In the genomic region with DNA sequence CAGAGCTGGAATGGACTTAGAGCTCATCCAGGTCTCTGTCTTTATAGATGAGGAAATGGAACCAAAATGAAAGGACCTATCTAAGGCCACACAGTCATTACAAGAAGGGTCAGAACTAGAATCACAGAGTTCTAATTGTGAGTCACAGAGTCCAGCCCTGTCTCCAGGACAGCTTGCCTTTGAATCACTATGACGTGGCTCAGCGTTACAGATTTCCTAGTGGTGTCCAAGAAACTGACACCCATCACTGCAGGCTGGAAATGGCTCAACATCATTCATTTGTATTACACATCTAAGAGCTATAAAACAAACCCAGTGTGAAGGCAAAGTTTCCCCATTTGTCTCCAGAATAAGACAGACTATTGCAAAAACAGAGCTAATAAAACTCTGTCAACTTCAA, we compare ENCODE assay signal across 12 cellular contexts.
DNase-seq lines count a peak whose midpoint lies in the region; ATAC-seq and TF ChIP-seq lines count a peak whose summit lies in the region.
"Had no signal": no experiment of that assay in that cellular context is flagged by ENCODE, and none has a peak within 500 bp of the region (broad histone marks: within the 10 kb centered on the region; RNA-seq: fewer than 3 reads in every experiment).

No MANE protein-coding gene starts in this region.

- H3K36me3 ChIP-seq in spleen = no peaks in the 10 kb centered on the region

- WGBS in spleen, 5 donors = 41 to 82% (median 75%) methylated on average over 2 of the region's 2 CpGs

- peaks cover 0 to 27% (median 22%) of the 10 kb centered on the region in 6 donors for H3K4me1 ChIP-seq in spleen

- peak; percentile 53 for ATAC-seq in HG03565 (IDR thresholded peaks at IDR 0.05; ENCODE audit: unreplicated experiment)
- no peak for ATAC-seq in GM18867 (IDR thresholded peaks at IDR 0.05; ENCODE audit: unreplicated experiment)
- ATAC-seq: CD8-positive, alpha-beta T cell had no signal

- H3K27ac ChIP-seq in spleen = no peak overlapping the region
- H3K27ac ChIP-seq: SK-N-MC had no signal

- intact Hi-C loops in spleen (cut with DNase I; ENCODE audit: low total_unique reads) = no loop called here

- H3K4me3 ChIP-seq in AG04449 (ENCODE audit: low read depth, low read length) = no peak overlapping the region
- H3K4me3 ChIP-seq in spleen = no peak overlapping the region
- H3K4me3 ChIP-seq: SK-N-MC had no signal

- CTCF ChIA-PET in AG04449 (lab: Yijun Ruan, JAX) = interaction anchor here (0.7 to 1.4 kb wide), 3 partner anchors 24 to 321 kb away, joined by 3 to 6 read pairs (median 4); no protein-coding TSS in a partner anchor

- no peak for TF ChIP-seq POLR2A in spleen (IDR thresholded peaks at IDR 0.05)

- POLR2A ChIA-PET in AG04449 (lab: Yijun Ruan, JAX) = no interaction called here

- H3K9me3 ChIP-seq in spleen = peaks cover 0 to 4% (median 0%) of the 10 kb centered on the region in 8 donors

- TF ChIP-seq CTCF in AG04449 (IDR thresholded peaks at IDR 0.05; ENCODE audit: insufficient read depth, low read length, missing control alignments) = no peak
- TF ChIP-seq CTCF in spleen (IDR thresholded peaks at IDR 0.05 in 8 of 11, conservative IDR thresholded peaks at IDR 0.05 in 3 of 11) = no peak

- peaks cover 0 to 61% (median 30%) of the 10 kb centered on the region in 7 donors for H3K27me3 ChIP-seq in spleen (replicated peaks in 1 of 7)

- DNase-seq in AG04449 (ENCODE audit: low read depth, low spot score) = peak; percentile 80
- peak; percentile 78 for DNase-seq in astrocyte of the hippocampus (ENCODE audit: low read depth, low spot score)
- peak; percentile 89 for DNase-seq in kidney glomerular epithelial cell (lab: John Stamatoyannopoulos, UW)
- no peak for DNase-seq in germinal center (ENCODE audit: low spot score)
- no peak for DNase-seq in spleen
- DNase-seq in activated gamma-delta T cell treated with Interleukin-2 at 50 U/mL for 16 hours = no peak
- DNase-seq: anterior cingulate cortex, NCI-H187 treated with DMSO at 0.1 percent for 48 hours had no signal

Comparison
In these comparisons a context has a peak if more than half of its experiments do, and no peak if none do; other contexts are left out.
1. DNase-seq: peak in AG04449 (single experiment), astrocyte of the hippocampus (single experiment) and kidney glomerular epithelial cell (single experiment); none in germinal center (single experiment), spleen (single experiment) and activated gamma-delta T cell treated with Interleukin-2 at 50 U/mL for 16 hours (single experiment).